30 cellular contexts compared by ENCODE assay signal in the genomic region with DNA sequence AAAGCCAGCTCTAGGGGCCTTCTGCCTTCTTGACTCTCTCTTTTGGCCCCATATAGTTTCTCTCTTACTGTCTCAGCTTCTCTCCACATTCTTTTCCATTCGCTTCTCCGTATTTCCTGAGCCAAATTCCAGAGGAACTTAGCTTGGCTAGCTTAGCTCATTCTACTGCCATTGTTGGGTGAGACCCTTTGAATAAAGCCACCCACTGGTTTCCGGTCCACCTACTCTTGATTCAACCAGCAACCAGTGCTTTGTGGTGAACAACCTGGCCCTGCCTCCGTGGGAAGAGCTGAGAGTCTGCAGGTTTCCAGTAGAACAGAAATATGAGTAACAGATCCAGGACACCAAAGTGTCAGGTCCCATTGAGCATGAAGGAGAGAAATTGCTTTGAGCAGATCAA.
"Had no signal": no experiment of that assay in that cellular context is flagged by ENCODE, and none has a peak within 500 bp of the region (broad histone marks: within the 10 kb centered on the region; RNA-seq: fewer than 3 reads in every experiment).

No MANE protein-coding gene starts in this region.

- H3K36me3 Mint-ChIP-seq: activated naive CD8-positive, alpha-beta T cell treated with anti-CD3 and anti-CD28 coated beads for 36 hours had no signal

- H3K9me3 ChIP-seq: adrenal gland, heart right ventricle, ovary, sigmoid colon, testis, transverse colon had no signal

- H3K4me1 ChIP-seq: adrenal gland, transverse colon had no signal

- H3K27me3 ChIP-seq: adrenal gland, brain microvascular endothelial cell, heart right ventricle, ovary, sigmoid colon, testis, transverse colon had no signal

- ATAC-seq: activated CD4-positive, CD25-positive, alpha-beta regulatory T cell treated with anti-CD3 and anti-CD28 coated beads, Interleukin-2, amount 50 U/mL, for 24 hours; effector memory CD8-positive, alpha-beta T cell; esophagus mucosa; heart right ventricle; left ventricle myocardium superior; stimulated activated naive CD8-positive, alpha-beta T cell treated with anti-CD3 and anti-CD28 coated beads, Interleukin-15, Interleukin-2, amounts not matched to agents 100 U/mL and 50 U/mL, for 24 hours had no signal

- H3K27ac ChIP-seq: adrenal gland, brain microvascular endothelial cell, coronary artery, heart right ventricle, ovary, sigmoid colon, testis, transverse colon, VCaP had no signal

- H3K4me3 ChIP-seq: adrenal gland, coronary artery, heart right ventricle, ovary, sigmoid colon, testis, transverse colon had no signal

- H3K36me3 ChIP-seq: adrenal gland, brain microvascular endothelial cell, heart right ventricle, ovary, sigmoid colon, transverse colon had no signal

- H3K4me3 Mint-ChIP-seq: activated CD4-positive, alpha-beta T cell treated with anti-CD3 and anti-CD28 coated beads, Interleukin-2, amount 10 ng/mL, durations not matched to agents 7 days and 5 days; activated naive CD4-positive, alpha-beta T cell treated with anti-CD3 and anti-CD28 coated beads for 36 hours; activated naive CD8-positive, alpha-beta T cell treated with anti-CD3 and anti-CD28 coated beads for 36 hours; effector memory CD8-positive, alpha-beta T cell; nephron; T-helper 1 cell treated with Interleukin-12 subunit alpha and Interleukin-12 subunit beta and Interleukin-4 antibody, amounts not matched to agents 30 μg/mL and 1 μg/mL, for 36 hours had no signal

- H3K4me1 Mint-ChIP-seq: activated CD4-positive, alpha-beta T cell treated with anti-CD3 and anti-CD28 coated beads, Interleukin-2, amount 10 ng/mL, durations not matched to agents 7 days and 5 days; activated naive CD8-positive, alpha-beta T cell treated with anti-CD3 and anti-CD28 coated beads for 36 hours; nephron had no signal

- H3K9me3 Mint-ChIP-seq: activated naive CD4-positive, alpha-beta T cell treated with anti-CD3 and anti-CD28 coated beads for 36 hours; activated naive CD8-positive, alpha-beta T cell treated with anti-CD3 and anti-CD28 coated beads for 36 hours; effector memory CD8-positive, alpha-beta T cell; nephron; T-helper 1 cell treated with Interleukin-12 subunit alpha and Interleukin-12 subunit beta and Interleukin-4 antibody, amounts not matched to agents 30 μg/mL and 1 μg/mL, for 36 hours had no signal

- DNase-seq: activated CD4-positive, alpha-beta T cell treated with anti-CD3 and anti-CD28 coated beads, Interleukin-2, amount 10 ng/mL, durations not matched to agents 7 days and 5 days; activated CD8-positive, alpha-beta memory T cell treated with anti-CD3 and anti-CD28 coated beads for 24 hours; activated effector memory CD4-positive, alpha-beta T cell treated with Interleukin-2 at 50 U/mL for 16 hours; activated naive CD4-positive, alpha-beta T cell treated with anti-CD3 and anti-CD28 coated beads for 36 hours; activated naive CD8-positive, alpha-beta T cell treated with anti-CD3 and anti-CD28 coated beads for 36 hours; adrenal gland; aorta; brain microvascular endothelial cell; effector memory CD8-positive, alpha-beta T cell; foreskin fibroblast; heart right ventricle; left ventricle myocardium superior; ovary; sigmoid colon; small intestine; stimulated activated naive CD8-positive, alpha-beta T cell treated with anti-CD3 and anti-CD28 coated beads, Interleukin-15, Interleukin-2, amounts not matched to agents 100 U/mL and 50 U/mL, for 24 hours; SW 1271; T-helper 9 cell; testis; transverse colon had no signal

- FAIRE-seq: islet of Langerhans, small intestine, TTC549, urothelium cell line had no signal

- H3K27ac Mint-ChIP-seq: activated CD4-positive, alpha-beta T cell treated with anti-CD3 and anti-CD28 coated beads, Interleukin-2, amount 10 ng/mL, durations not matched to agents 7 days and 5 days; activated naive CD4-positive, alpha-beta T cell treated with anti-CD3 and anti-CD28 coated beads for 36 hours; activated naive CD8-positive, alpha-beta T cell treated with anti-CD3 and anti-CD28 coated beads for 36 hours; effector memory CD8-positive, alpha-beta T cell; nephron; progenitor cell of endocrine pancreas; T-helper 1 cell treated with Interleukin-12 subunit alpha and Interleukin-12 subunit beta and Interleukin-4 antibody, amounts not matched to agents 30 μg/mL and 1 μg/mL, for 36 hours had no signal
